Comparison of ENCODE assay signal across 1 cellular context in the genomic region with DNA sequence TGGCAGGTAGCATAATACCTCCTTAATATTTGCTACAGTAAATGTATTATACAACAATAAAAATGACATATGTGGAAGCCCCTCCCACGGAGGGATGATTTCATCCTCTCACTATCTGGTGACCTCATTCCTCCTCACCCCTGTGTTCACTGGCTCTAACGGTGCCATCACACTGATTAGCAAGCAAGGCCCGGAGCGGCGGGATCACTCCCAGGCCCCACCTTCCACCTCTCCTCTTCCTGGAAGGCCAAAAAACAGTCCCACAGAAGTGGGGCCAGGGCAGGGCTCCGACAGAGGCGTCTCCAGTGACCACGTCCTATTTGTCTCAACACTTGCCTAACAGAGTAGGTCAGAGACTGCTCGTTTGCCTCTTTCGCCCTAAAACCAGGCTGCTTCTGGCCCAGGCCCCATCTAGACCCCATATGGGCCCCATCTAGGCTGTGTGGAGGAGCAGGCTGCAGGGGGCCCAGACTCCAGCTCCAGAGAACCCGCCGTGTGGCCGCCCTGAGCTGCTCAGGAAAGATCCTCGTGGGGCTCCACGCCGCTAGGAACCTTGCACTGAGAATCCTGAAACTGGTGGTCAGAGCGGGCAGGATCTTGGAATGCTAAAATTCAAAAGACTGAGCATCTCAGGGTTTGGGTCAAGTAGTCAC.
TF ChIP-seq lines count a peak whose summit lies in the region.

No MANE protein-coding gene starts in this region.

TF ChIP-seq in HEK293, 187 proteins besides CTCF, POLR2A, EP300 and RAD21 (continued from another document and continues in another):
- TF ChIP-seq, protein P1, sequence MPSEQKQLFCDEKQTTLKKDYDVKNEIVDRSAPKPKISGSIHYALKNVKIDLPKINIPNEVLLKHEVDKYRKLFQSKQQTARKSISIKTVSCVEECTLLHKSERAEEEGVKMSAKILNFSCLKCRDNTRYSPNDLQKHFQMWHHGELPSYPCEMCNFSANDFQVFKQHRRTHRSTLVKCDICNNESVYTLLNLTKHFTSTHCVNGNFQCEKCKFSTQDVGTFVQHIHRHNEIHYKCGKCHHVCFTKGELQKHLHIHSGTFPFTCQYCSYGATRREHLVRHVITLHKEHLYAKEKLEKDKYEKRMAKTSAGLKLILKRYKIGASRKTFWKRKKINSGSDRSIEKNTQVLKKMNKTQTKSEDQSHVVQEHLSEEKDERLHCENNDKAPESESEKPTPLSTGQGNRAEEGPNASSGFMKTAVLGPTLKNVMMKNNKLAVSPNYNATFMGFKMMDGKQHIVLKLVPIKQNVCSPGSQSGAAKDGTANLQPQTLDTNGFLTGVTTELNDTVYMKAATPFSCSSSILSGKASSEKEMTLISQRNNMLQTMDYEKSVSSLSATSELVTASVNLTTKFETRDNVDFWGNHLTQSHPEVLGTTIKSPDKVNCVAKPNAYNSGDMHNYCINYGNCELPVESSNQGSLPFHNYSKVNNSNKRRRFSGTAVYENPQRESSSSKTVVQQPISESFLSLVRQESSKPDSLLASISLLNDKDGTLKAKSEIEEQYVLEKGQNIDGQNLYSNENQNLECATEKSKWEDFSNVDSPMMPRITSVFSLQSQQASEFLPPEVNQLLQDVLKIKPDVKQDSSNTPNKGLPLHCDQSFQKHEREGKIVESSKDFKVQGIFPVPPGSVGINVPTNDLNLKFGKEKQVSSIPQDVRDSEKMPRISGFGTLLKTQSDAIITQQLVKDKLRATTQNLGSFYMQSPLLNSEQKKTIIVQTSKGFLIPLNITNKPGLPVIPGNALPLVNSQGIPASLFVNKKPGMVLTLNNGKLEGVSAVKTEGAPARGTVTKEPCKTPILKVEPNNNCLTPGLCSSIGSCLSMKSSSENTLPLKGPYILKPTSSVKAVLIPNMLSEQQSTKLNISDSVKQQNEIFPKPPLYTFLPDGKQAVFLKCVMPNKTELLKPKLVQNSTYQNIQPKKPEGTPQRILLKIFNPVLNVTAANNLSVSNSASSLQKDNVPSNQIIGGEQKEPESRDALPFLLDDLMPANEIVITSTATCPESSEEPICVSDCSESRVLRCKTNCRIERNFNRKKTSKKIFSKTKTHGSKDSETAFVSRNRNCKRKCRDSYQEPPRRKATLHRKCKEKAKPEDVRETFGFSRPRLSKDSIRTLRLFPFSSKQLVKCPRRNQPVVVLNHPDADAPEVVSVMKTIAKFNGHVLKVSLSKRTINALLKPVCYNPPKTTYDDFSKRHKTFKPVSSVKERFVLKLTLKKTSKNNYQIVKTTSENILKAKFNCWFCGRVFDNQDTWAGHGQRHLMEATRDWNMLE (tag by site-specific recombination; conservative IDR thresholded peaks at IDR 0.05; ENCODE audit: low read depth), result no peak
- no peak for TF ChIP-seq ZNF76 (tag by site-specific recombination; IDR thresholded peaks at IDR 0.05; ENCODE audit: borderline replicate concordance, low read depth)
- no peak for TF ChIP-seq ZNF341 (tag by site-specific recombination; IDR thresholded peaks at IDR 0.05; ENCODE audit: low read depth)
- TF ChIP-seq GLIS1 (tag by site-specific recombination; IDR thresholded peaks at IDR 0.05), result peak; percentile 76
- TF ChIP-seq PBX3 (CRISPR knock-in tag; IDR thresholded peaks at IDR 0.05), result no peak
- TF ChIP-seq, protein P2, sequence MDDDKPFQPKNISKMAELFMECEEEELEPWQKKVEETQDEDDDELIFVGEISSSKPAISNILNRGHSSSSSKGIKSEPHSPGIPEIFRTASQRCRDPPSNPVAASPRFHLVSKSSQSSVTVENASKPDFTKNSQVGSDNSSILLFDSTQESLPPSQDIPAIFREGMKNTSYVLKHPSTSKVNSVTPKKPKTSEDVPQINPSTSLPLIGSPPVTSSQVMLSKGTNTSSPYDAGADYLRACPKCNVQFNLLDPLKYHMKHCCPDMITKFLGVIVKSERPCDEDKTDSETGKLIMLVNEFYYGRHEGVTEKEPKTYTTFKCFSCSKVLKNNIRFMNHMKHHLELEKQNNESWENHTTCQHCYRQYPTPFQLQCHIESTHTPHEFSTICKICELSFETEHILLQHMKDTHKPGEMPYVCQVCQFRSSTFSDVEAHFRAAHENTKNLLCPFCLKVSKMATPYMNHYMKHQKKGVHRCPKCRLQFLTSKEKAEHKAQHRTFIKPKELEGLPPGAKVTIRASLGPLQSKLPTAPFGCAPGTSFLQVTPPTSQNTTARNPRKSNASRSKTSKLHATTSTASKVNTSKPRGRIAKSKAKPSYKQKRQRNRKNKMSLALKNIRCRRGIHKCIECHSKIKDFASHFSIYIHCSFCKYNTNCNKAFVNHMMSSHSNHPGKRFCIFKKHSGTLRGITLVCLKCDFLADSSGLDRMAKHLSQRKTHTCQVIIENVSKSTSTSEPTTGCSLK (tag by site-specific recombination; IDR thresholded peaks at IDR 0.05), result no peak
- no peak for TF ChIP-seq ZNF311 (tag by site-specific recombination; IDR thresholded peaks at IDR 0.05; ENCODE audit: borderline replicate concordance)
- TF ChIP-seq, protein P3, sequence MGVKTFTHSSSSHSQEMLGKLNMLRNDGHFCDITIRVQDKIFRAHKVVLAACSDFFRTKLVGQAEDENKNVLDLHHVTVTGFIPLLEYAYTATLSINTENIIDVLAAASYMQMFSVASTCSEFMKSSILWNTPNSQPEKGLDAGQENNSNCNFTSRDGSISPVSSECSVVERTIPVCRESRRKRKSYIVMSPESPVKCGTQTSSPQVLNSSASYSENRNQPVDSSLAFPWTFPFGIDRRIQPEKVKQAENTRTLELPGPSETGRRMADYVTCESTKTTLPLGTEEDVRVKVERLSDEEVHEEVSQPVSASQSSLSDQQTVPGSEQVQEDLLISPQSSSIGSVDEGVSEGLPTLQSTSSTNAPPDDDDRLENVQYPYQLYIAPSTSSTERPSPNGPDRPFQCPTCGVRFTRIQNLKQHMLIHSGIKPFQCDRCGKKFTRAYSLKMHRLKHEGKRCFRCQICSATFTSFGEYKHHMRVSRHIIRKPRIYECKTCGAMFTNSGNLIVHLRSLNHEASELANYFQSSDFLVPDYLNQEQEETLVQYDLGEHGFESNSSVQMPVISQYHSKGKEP (tag by site-specific recombination; IDR thresholded peaks at IDR 0.05), result no peak
- TF ChIP-seq ZNF777 (tag by site-specific recombination; IDR thresholded peaks at IDR 0.05; ENCODE audit: borderline replicate concordance), result no peak
- no peak for TF ChIP-seq ZSCAN5A (tag by site-specific recombination; IDR thresholded peaks at IDR 0.05)
- TF ChIP-seq ZNF202 (tag by site-specific recombination; IDR thresholded peaks at IDR 0.05; ENCODE audit: borderline replicate concordance), result no peak
- TF ChIP-seq BCL11A (tag by site-specific recombination; IDR thresholded peaks at IDR 0.05; ENCODE audit: low read depth), result no peak
- TF ChIP-seq ZNF621 (tag by site-specific recombination; IDR thresholded peaks at IDR 0.05), result no peak
- no peak for TF ChIP-seq ZNF561 (tag by site-specific recombination; IDR thresholded peaks at IDR 0.05; ENCODE audit: borderline replicate concordance)
- TF ChIP-seq ZNF776 (tag by site-specific recombination; IDR thresholded peaks at IDR 0.05; ENCODE audit: borderline replicate concordance), result no peak
- TF ChIP-seq ZNF677 (tag by site-specific recombination; IDR thresholded peaks at IDR 0.05), result no peak
- no peak for TF ChIP-seq FEZF1 (tag by site-specific recombination; IDR thresholded peaks at IDR 0.05)
- no peak for TF ChIP-seq GLI2 (tag by site-specific recombination; IDR thresholded peaks at IDR 0.05; ENCODE audit: borderline replicate concordance, low read depth)
- TF ChIP-seq ZNF488 (tag by site-specific recombination; IDR thresholded peaks at IDR 0.05), result no peak
- TF ChIP-seq ZNF19 (tag by site-specific recombination; IDR thresholded peaks at IDR 0.05; ENCODE audit: low read depth), result no peak
- TF ChIP-seq ZNF530 (tag by site-specific recombination; IDR thresholded peaks at IDR 0.05; ENCODE audit: low read depth), result no peak
- TF ChIP-seq ZNF23 (tag by site-specific recombination; IDR thresholded peaks at IDR 0.05; ENCODE audit: borderline replicate concordance), result no peak
- TF ChIP-seq ZNF692 (tag by site-specific recombination; IDR thresholded peaks at IDR 0.05), result peak; percentile 92
- TF ChIP-seq ATF2 (tag by site-specific recombination; IDR thresholded peaks at IDR 0.05; ENCODE audit: low read depth), result peak; percentile 97
- TF ChIP-seq, protein P4, sequence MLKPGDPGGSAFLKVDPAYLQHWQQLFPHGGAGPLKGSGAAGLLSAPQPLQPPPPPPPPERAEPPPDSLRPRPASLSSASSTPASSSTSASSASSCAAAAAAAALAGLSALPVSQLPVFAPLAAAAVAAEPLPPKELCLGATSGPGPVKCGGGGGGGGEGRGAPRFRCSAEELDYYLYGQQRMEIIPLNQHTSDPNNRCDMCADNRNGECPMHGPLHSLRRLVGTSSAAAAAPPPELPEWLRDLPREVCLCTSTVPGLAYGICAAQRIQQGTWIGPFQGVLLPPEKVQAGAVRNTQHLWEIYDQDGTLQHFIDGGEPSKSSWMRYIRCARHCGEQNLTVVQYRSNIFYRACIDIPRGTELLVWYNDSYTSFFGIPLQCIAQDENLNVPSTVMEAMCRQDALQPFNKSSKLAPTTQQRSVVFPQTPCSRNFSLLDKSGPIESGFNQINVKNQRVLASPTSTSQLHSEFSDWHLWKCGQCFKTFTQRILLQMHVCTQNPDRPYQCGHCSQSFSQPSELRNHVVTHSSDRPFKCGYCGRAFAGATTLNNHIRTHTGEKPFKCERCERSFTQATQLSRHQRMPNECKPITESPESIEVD (tag by site-specific recombination; IDR thresholded peaks at IDR 0.05), result no peak
- TF ChIP-seq ZBTB8A (tag by site-specific recombination; IDR thresholded peaks at IDR 0.05), result no peak
- TF ChIP-seq ZNF660 (tag by site-specific recombination; IDR thresholded peaks at IDR 0.05), result peak; percentile 92; the same call in 1 of the 2 replicates
- TF ChIP-seq ZNF521 (tag by site-specific recombination; IDR thresholded peaks at IDR 0.05), result no peak
- no peak for TF ChIP-seq ZNF791 (tag by site-specific recombination; IDR thresholded peaks at IDR 0.05)
- no peak for TF ChIP-seq ZNF623 (tag by site-specific recombination; IDR thresholded peaks at IDR 0.05)
- peak; percentile 80 for TF ChIP-seq ZNF600 (tag by site-specific recombination; IDR thresholded peaks at IDR 0.05)
- TF ChIP-seq HOXD13 (CRISPR knock-in tag; IDR thresholded peaks at IDR 0.05; ENCODE audit: borderline replicate concordance), result no peak
- TF ChIP-seq MYNN (tag by site-specific recombination; IDR thresholded peaks at IDR 0.05; ENCODE audit: borderline replicate concordance), result no peak
- TF ChIP-seq TCF7L2 (IDR thresholded peaks at IDR 0.05; ENCODE audit: borderline replicate concordance, low read depth, low read length), result no peak
- TF ChIP-seq ZNF792 (tag by site-specific recombination; IDR thresholded peaks at IDR 0.05), result no peak
- no peak for TF ChIP-seq YY2 (tag by site-specific recombination; IDR thresholded peaks at IDR 0.05)
- 0 out of 2 replicates have a peak, but pooled peaks have one; percentile 40 for TF ChIP-seq GLIS2 (tag by site-specific recombination; IDR thresholded peaks at IDR 0.05)
- no peak for TF ChIP-seq ZSCAN23 (tag by site-specific recombination; IDR thresholded peaks at IDR 0.05)
- TF ChIP-seq KLF8 (tag by site-specific recombination; IDR thresholded peaks at IDR 0.05), result peak; percentile 68
- peak; percentile 42; the same call in 1 of the 2 replicates for TF ChIP-seq ZFHX2 (tag by site-specific recombination; conservative IDR thresholded peaks at IDR 0.05)
- no peak for TF ChIP-seq ZNF423 (tag by site-specific recombination; IDR thresholded peaks at IDR 0.05)
- TF ChIP-seq KLF7 (tag by site-specific recombination; IDR thresholded peaks at IDR 0.05; ENCODE audit: borderline replicate concordance), result no peak
- no peak for TF ChIP-seq ZNF354C (tag by site-specific recombination; IDR thresholded peaks at IDR 0.05; ENCODE audit: borderline replicate concordance, low read depth)
- no peak for TF ChIP-seq ZNF302 (tag by site-specific recombination; IDR thresholded peaks at IDR 0.05; ENCODE audit: low read depth)
